Comparison of ENCODE assay signal across 8 cellular contexts in genomic region chr22:42277988-42278776, GRCh38. TPM values are rescaled to one million over a fixed set of nuclear protein-coding genes. Genes with fewer than 3 reads are reported as not detected.
A peak's percentile ranks its signal among the peaks of the same experiment; 100 is the strongest.
DNase-seq lines count a peak whose midpoint lies in the region; ATAC-seq, FAIRE-seq and TF ChIP-seq lines count a peak whose summit lies in the region.

No MANE protein-coding gene starts in this region.

- H3K4me3 ChIP-seq in OCI-LY3 (ENCODE audit: low read length) (peak overlapping the region; percentile 9; the same call in 1 of the 2 replicates), keratinocyte (ENCODE audit: control insufficient read depth in 2 of 3, extremely low read depth in 1 of 3, insufficient read depth in 2 of 3, low read depth in 1 of 3, low read length in 3 of 3) (no peak overlapping the region), vagina (no peak overlapping the region)

- peaks cover 9% of the 10 kb centered on the region for H3K27me3 Mint-ChIP-seq in activated CD8-positive, alpha-beta T cell treated with anti-CD3 and anti-CD28 coated beads for 36 hours

- H3K27me3 ChIP-seq in OCI-LY3 (ENCODE audit: low read depth, low read length) (no peaks in the 10 kb centered on the region), keratinocyte (ENCODE audit: control insufficient read depth, extremely low read depth, insufficient read depth, low read length) (peaks cover 4% of the 10 kb centered on the region), vagina (no peaks in the 10 kb centered on the region)

- in situ Hi-C loops in GM13976 (cut with MboI; ENCODE audit: low sequenced_read_pairs, unreplicated experiment): no loop called here

- H3K4me3 Mint-ChIP-seq in activated CD8-positive, alpha-beta T cell treated with anti-CD3 and anti-CD28 coated beads for 36 hours: no peak overlapping the region

- intact Hi-C loops in vagina (cut with DNase I): loop anchor here (10.0 kb wide), 2 partner anchors 87 to 157 kb away; partner anchors contain the start of gene NFAM1
- intact Hi-C loops in activated CD8-positive, alpha-beta T cell treated with anti-CD3 and anti-CD28 coated beads for 36 hours (cut with micrococcal nuclease): no loop called here

- no peaks in the 10 kb centered on the region for H3K9me3 Mint-ChIP-seq in activated CD8-positive, alpha-beta T cell treated with anti-CD3 and anti-CD28 coated beads for 36 hours

- H3K36me3 Mint-ChIP-seq in activated CD8-positive, alpha-beta T cell treated with anti-CD3 and anti-CD28 coated beads for 36 hours (ENCODE audit: low read depth): no peaks in the 10 kb centered on the region

- no peak overlapping the region for H3K27ac Mint-ChIP-seq in activated CD8-positive, alpha-beta T cell treated with anti-CD3 and anti-CD28 coated beads for 36 hours

- no peaks in the 10 kb centered on the region for H3K9me1 ChIP-seq in keratinocyte (ENCODE audit: control insufficient read depth, extremely low read depth, insufficient read depth, low read length)

- H3K9me3 ChIP-seq in OCI-LY3 (ENCODE audit: insufficient read depth, low read length) (no peaks in the 10 kb centered on the region), keratinocyte (ENCODE audit: control insufficient read depth, low read depth, low read length) (no peaks in the 10 kb centered on the region), vagina (no peaks in the 10 kb centered on the region)

- dilution Hi-C loops in keratinocyte (cut with MboI; ENCODE audit: extremely low pct_ligation_motif_present, low sequenced_read_pairs): no loop called here

- CTCF ChIA-PET in activated CD8-positive, alpha-beta T cell treated with anti-CD3 and anti-CD28 coated beads for 36 hours (lab: Charles Lee): no interaction called here

- no peak for FAIRE-seq in keratinocyte (lab: Jason Lieb, UNC)

- peaks cover 30% of the 10 kb centered on the region for H3K4me1 ChIP-seq in OCI-LY3 (ENCODE audit: low read length)
- H3K4me1 ChIP-seq in keratinocyte (ENCODE audit: control insufficient read depth, extremely low read depth, insufficient read depth, low read length): peaks cover 13% of the 10 kb centered on the region
- peaks cover 11% of the 10 kb centered on the region for H3K4me1 ChIP-seq in vagina

- peak; percentile 20 for DNase-seq in CD1c-positive myeloid dendritic cell (ENCODE audit: extremely low spot score)
- DNase-seq in GM13976 (ENCODE audit: low spot score): peak; percentile 61
- no peak for DNase-seq in keratinocyte (ENCODE audit: low read depth, low spot score)
- DNase-seq in vagina (ENCODE audit: extremely low spot score in 2 of 2): no peak
- no peak for DNase-seq in stimulated activated CD4-positive, alpha-beta T cell treated with anti-CD3 and anti-CD28 coated beads, Interleukin-4, amount 100 ng/mL, for 1 hour
- DNase-seq in activated CD8-positive, alpha-beta T cell treated with anti-CD3 and anti-CD28 coated beads for 36 hours: no peak

- ATAC-seq in HG03280 (IDR thresholded peaks at IDR 0.05; ENCODE audit: unreplicated experiment): no peak
- ATAC-seq in activated CD8-positive, alpha-beta T cell treated with anti-CD3 and anti-CD28 coated beads for 36 hours: no peak

- no peak for TF ChIP-seq CTCF in GM13976 (IDR thresholded peaks at IDR 0.05; ENCODE audit: borderline replicate concordance, control extremely low read depth, extremely low read depth, insufficient read depth, missing control alignments)
- TF ChIP-seq CTCF in OCI-LY3 (IDR thresholded peaks at IDR 0.05; ENCODE audit: low read depth, low read length): peak; percentile 62
- TF ChIP-seq CTCF in keratinocyte (optimal IDR thresholded peaks at IDR 0.05 in 1 of 3, IDR thresholded peaks at IDR 0.05 in 1 of 3, conservative IDR thresholded peaks at IDR 0.05 in 1 of 3; ENCODE audit: extremely low read depth in 1 of 3, insufficient read depth in 2 of 3, low read length in 3 of 3): peak; percentile 20 to 61 (median 30)
- TF ChIP-seq CTCF in vagina (IDR thresholded peaks at IDR 0.05): no peak
- no peak for TF ChIP-seq CTCF in activated CD8-positive, alpha-beta T cell treated with anti-CD3 and anti-CD28 coated beads for 36 hours (IDR thresholded peaks at IDR 0.05)

- H3K79me2 ChIP-seq in OCI-LY3 (ENCODE audit: low read length): no peaks in the 10 kb centered on the region
- no peaks in the 10 kb centered on the region for H3K79me2 ChIP-seq in keratinocyte (ENCODE audit: control insufficient read depth, insufficient read depth, low read length)

- H3K27ac ChIP-seq in OCI-LY3 (ENCODE audit: low read length): no peak overlapping the region
- no peak overlapping the region for H3K27ac ChIP-seq in keratinocyte (ENCODE audit: control insufficient read depth, insufficient read depth, low read length)
- no peak overlapping the region for H3K27ac ChIP-seq in vagina

- POLR2A ChIA-PET in activated CD8-positive, alpha-beta T cell treated with anti-CD3 and anti-CD28 coated beads for 36 hours (lab: Charles Lee): interaction anchor here (0.9 to 1.0 kb wide), 2 partner anchors 18 to 115 kb away, joined by 3 read pairs; no protein-coding TSS in a partner anchor

- H4K20me1 ChIP-seq in OCI-LY3 (ENCODE audit: insufficient read depth, low read length) (no peaks in the 10 kb centered on the region), keratinocyte (ENCODE audit: control insufficient read depth, extremely low read depth, insufficient read depth, low read length) (no peaks in the 10 kb centered on the region)

- no peak overlapping the region; the same call in 1 of the 2 replicates for H2AFZ ChIP-seq in OCI-LY3 (ENCODE audit: low read depth, low read length)
- H2AFZ ChIP-seq in keratinocyte (ENCODE audit: control insufficient read depth, low read length): no peak overlapping the region

- TF ChIP-seq POLR2A in vagina (IDR thresholded peaks at IDR 0.05): no peak

- H3K9ac ChIP-seq in OCI-LY3 (ENCODE audit: low read length) (no peak overlapping the region; the same call in 1 of the 2 replicates), keratinocyte (ENCODE audit: control insufficient read depth, extremely low read depth, insufficient read depth, low read length) (no peak overlapping the region)

- no peaks in the 10 kb centered on the region for H3K4me1 Mint-ChIP-seq in activated CD8-positive, alpha-beta T cell treated with anti-CD3 and anti-CD28 coated beads for 36 hours (ENCODE audit: low read depth)

- H3K36me3 ChIP-seq in OCI-LY3 (replicated peaks; ENCODE audit: low read depth, low read length): no peaks in the 10 kb centered on the region
- no peaks in the 10 kb centered on the region for H3K36me3 ChIP-seq in keratinocyte (ENCODE audit: control insufficient read depth in 2 of 2, extremely low read depth in 1 of 2, insufficient read depth in 2 of 2, low read length in 2 of 2)
- H3K36me3 ChIP-seq in vagina: no peaks in the 10 kb centered on the region

- peak overlapping the region; percentile 54 for H3K4me2 ChIP-seq in OCI-LY3 (ENCODE audit: low read length)
- no peak overlapping the region for H3K4me2 ChIP-seq in keratinocyte (ENCODE audit: control insufficient read depth, extremely low read depth, insufficient read depth, low read depth, low read length)

RNA-seq across cellular contexts. Expression of gene TCF20, which starts 7.7 kb away (rescaled TPM):
- 20.9 to 35.0 TPM (median 23.9 TPM) in 3 replicates for polyA plus RNA-seq in keratinocyte
- 13.7 TPM for polyA plus RNA-seq in keratinocyte (2011; ENCODE audit: low read depth)
- polyA plus RNA-seq in keratinocyte (2011; cell fraction: cytosol; rRNA removed): 23.3 and 25.0 TPM in 2 replicates
- 57.0 and 61.1 TPM in 2 replicates for polyA plus RNA-seq in keratinocyte (2011; cell fraction: nucleus; rRNA removed)
- polyA plus RNA-seq in keratinocyte (2012; ENCODE audit: low replicate concordance): 17.7 and 28.1 TPM in 2 replicates
- 52.7 to 68.7 TPM (median 57.9 TPM) in 3 replicates for polyA minus RNA-seq in keratinocyte
- polyA minus RNA-seq in keratinocyte (2011; cell fraction: cytosol; rRNA and poly(A)+ RNA removed): 40.5 TPM
- 48.7 and 80.7 TPM in 2 replicates for polyA minus RNA-seq in keratinocyte (2011; cell fraction: nucleus; rRNA and poly(A)+ RNA removed)
- 30.4 TPM for total RNA-seq in vagina
- 10 to 100 TPM; 58.7 to 58.9 TPM for total RNA-seq in activated CD8-positive, alpha-beta T cell treated with anti-CD3 and anti-CD28 coated beads for 36 hours

Comparison
In these comparisons a context has a peak if more than half of its experiments do, and no peak if none do; other contexts are left out.
1. DNase-seq: peak in CD1c-positive myeloid dendritic cell (single experiment) and GM13976 (single experiment); none in keratinocyte (single experiment), vagina (0 of 2), stimulated activated CD4-positive, alpha-beta T cell treated with anti-CD3 and anti-CD28 coated beads, Interleukin-4, amount 100 ng/mL, for 1 hour (single experiment) and activated CD8-positive, alpha-beta T cell treated with anti-CD3 and anti-CD28 coated beads for 36 hours (single experiment).
2. CTCF ChIP-seq: peak in OCI-LY3 (single experiment) and keratinocyte (3 of 3); none in GM13976 (single experiment), vagina (0 of 3) and activated CD8-positive, alpha-beta T cell treated with anti-CD3 and anti-CD28 coated beads for 36 hours (single experiment).